1 cellular context compared by ENCODE assay signal in the genomic region with DNA sequence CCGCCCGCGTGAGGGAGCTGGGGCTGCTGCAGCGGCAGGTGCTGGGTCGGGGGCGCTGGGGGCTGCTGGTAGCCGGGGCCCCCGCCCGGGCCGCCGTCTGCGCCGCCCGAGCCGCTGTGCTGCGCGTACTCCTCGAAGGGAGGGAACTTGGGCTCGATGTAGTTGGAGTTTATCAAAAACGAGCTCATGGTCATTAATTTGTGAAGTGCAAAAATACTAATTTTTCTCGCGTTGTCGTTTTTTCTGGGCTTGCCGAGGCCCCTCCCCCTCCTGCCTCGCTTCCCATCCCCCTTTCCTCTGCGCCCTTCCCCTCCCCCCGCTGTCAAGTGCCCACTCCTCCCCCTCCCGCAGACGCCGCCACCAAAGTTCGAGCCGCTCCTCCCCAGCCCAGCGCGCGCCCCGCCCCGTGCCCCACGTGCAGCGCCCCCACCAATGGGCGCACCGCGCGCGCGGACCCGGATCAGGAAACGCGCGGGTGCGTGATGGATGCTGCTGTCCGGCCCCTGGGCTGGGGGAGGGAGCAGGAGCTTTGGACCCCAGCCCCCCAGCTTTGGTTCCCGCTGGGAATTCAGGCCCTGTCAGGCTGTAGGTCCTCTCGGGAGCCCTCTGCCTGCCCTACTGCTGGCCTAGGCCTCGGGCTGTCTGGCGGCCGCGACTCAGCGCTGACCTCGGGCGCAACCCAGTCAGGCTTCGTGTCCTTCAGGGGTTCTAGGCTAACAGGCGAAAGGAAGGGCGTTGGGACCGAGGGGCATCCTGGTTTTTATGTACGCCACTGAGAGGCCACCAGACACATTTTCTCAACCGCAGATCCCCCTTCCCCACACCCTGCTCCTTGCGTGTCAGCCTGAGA.
TF ChIP-seq lines count a peak whose summit lies in the region.

TSS of gene HOXA4 (minus strand) at position 218 of the 850 bp plus-strand sequence. CDS start at position 194, 24 bp downstream.

TF ChIP-seq in HepG2, 621 proteins besides CTCF, POLR2A, EP300 and RAD21 (continued from another document and continues in another):
- TF ChIP-seq SNAPC4 (CRISPR knock-in tag; IDR thresholded peaks at IDR 0.05) (no peak), MYPOP (CRISPR knock-in tag; IDR thresholded peaks at IDR 0.05) (peak; percentile 87), RBAK (CRISPR knock-in tag; IDR thresholded peaks at IDR 0.05) (no peak), FOXP4 (CRISPR knock-in tag; IDR thresholded peaks at IDR 0.05) (peak; percentile 52; the same call in 1 of the 2 replicates), ZNF101 (CRISPR knock-in tag; IDR thresholded peaks at IDR 0.05; ENCODE audit: borderline replicate concordance, low read depth) (no peak), ZNF790 (CRISPR knock-in tag; IDR thresholded peaks at IDR 0.05; ENCODE audit: borderline replicate concordance) (no peak; the same call in 1 of the 2 replicates), IRF9 (CRISPR knock-in tag; IDR thresholded peaks at IDR 0.05; ENCODE audit: borderline replicate concordance) (no peak; the same call in 1 of the 2 replicates), TFDP1 (CRISPR knock-in tag; IDR thresholded peaks at IDR 0.05; ENCODE audit: borderline replicate concordance) (peak; percentile 94), ZNF33B (CRISPR knock-in tag; IDR thresholded peaks at IDR 0.05) (no peak; the same call in 1 of the 2 replicates), ZBTB2 (CRISPR knock-in tag; IDR thresholded peaks at IDR 0.05; ENCODE audit: low read depth) (0 out of 2 replicates have a peak, but pooled peaks have one; percentile 24), ZBED4 (CRISPR knock-in tag; IDR thresholded peaks at IDR 0.05; ENCODE audit: borderline replicate concordance) (no peak), NCOA5 (CRISPR knock-in tag; IDR thresholded peaks at IDR 0.05) (no peak), TCF7 (IDR thresholded peaks at IDR 0.05; ENCODE audit: low read depth) (0 out of 2 replicates have a peak, but pooled peaks have one; percentile 21), ZNF276 (CRISPR knock-in tag; IDR thresholded peaks at IDR 0.05; ENCODE audit: low read depth) (peak; percentile 32; the same call in 1 of the 2 replicates), HOXD1 (CRISPR knock-in tag; IDR thresholded peaks at IDR 0.05) (no peak), ZNF709 (CRISPR knock-in tag; IDR thresholded peaks at IDR 0.05) (no peak), HNRNPLL (IDR thresholded peaks at IDR 0.05; ENCODE audit: low read depth, low read length, poor library complexity, severe bottlenecking) (peak; percentile 49), ELF1 (CRISPR knock-in tag; IDR thresholded peaks at IDR 0.05) (peak; percentile 89), KLF16 (CRISPR knock-in tag; IDR thresholded peaks at IDR 0.05) (no peak), ZNF792 (CRISPR knock-in tag; IDR thresholded peaks at IDR 0.05) (no peak), SP4 (CRISPR knock-in tag; IDR thresholded peaks at IDR 0.05) (peak; percentile 49; the same call in 1 of the 2 replicates), ZNF235 (CRISPR knock-in tag; IDR thresholded peaks at IDR 0.05; ENCODE audit: borderline replicate concordance) (peak; percentile 32; the same call in 1 of the 2 replicates), ZNF333 (CRISPR knock-in tag; IDR thresholded peaks at IDR 0.05; ENCODE audit: borderline replicate concordance) (peak; percentile 42; the same call in 1 of the 2 replicates), ZNF496 (CRISPR knock-in tag; IDR thresholded peaks at IDR 0.05; ENCODE audit: insufficient replicate concordance) (no peak), HNRNPUL1 (IDR thresholded peaks at IDR 0.05; ENCODE audit: low read depth, low read length) (no peak)
- TF ChIP-seq, protein P1, sequence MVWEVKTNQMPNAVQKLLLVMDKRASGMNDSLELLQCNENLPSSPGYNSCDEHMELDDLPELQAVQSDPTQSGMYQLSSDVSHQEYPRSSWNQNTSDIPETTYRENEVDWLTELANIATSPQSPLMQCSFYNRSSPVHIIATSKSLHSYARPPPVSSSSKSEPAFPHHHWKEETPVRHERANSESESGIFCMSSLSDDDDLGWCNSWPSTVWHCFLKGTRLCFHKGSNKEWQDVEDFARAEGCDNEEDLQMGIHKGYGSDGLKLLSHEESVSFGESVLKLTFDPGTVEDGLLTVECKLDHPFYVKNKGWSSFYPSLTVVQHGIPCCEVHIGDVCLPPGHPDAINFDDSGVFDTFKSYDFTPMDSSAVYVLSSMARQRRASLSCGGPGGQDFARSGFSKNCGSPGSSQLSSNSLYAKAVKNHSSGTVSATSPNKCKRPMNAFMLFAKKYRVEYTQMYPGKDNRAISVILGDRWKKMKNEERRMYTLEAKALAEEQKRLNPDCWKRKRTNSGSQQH (CRISPR knock-in tag; IDR thresholded peaks at IDR 0.05; ENCODE audit: low read depth) = peak; percentile 80; the same call in 1 of the 2 replicates
- TF ChIP-seq, protein P2, sequence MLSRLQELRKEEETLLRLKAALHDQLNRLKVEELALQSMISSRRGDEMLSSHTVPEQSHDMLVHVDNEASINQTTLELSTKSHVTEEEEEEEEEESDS (CRISPR knock-in tag; IDR thresholded peaks at IDR 0.05; ENCODE audit: borderline replicate concordance) = no peak; the same call in 1 of the 2 replicates
